2 cellular contexts compared by ENCODE assay signal in the genomic region with DNA sequence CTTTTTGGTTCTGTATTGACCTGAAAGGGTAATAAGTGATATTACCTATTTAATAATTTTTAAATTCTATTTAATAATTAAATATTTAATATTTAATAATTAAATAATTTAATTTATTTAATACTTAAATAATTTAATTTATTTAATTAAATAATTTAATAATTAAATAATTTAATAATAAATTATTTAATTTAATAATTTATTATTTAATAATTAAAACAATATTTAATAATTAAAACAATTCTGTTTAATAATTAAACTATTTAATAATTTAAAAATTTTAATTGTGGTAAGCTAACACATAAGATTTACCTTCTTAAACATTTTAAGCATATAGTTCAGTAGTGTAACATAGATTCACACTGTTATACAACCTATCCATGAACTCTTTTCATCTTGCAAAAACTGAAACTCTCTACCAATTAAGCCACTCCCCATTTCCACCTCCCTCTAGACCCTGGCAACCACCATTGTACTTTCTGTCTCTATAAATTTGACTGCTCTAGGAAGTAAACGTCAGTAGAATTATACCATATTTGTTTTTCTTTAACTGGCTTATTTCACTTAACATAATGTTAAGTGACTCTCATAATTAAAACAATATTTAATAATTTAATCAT. TPM values are rescaled to one million over a fixed set of nuclear protein-coding genes. Genes with fewer than 3 reads are reported as not detected.
"Had no signal": no experiment of that assay in that cellular context is flagged by ENCODE, and none has a peak within 500 bp of the region (broad histone marks: within the 10 kb centered on the region; RNA-seq: fewer than 3 reads in every experiment).

No MANE protein-coding gene starts in this region.

RNA-seq across cellular contexts. Expression of gene MNS1, which starts 51.7 kb away (rescaled TPM):
- total RNA-seq: mononuclear cell had no signal
- polyA plus RNA-seq: neural cell had no signal
